Comparison of ENCODE assay signal across 29 cellular contexts in genomic region chr1:202689493-202690342, GRCh38. TPM values are rescaled to one million over a fixed set of nuclear protein-coding genes. Genes with fewer than 3 reads are reported as not detected.
DNase-seq lines count a peak whose midpoint lies in the region; ATAC-seq, FAIRE-seq and TF ChIP-seq lines count a peak whose summit lies in the region.
"Had no signal": no experiment of that assay in that cellular context is flagged by ENCODE, and none has a peak within 500 bp of the region (broad histone marks: within the 10 kb centered on the region; RNA-seq: fewer than 3 reads in every experiment).

No MANE protein-coding gene starts in this region.

- no peak overlapping the region for H3K4me3 Mint-ChIP-seq in activated naive CD8-positive, alpha-beta T cell treated with anti-CD3 and anti-CD28 coated beads, Interleukin-2, amount 50 U/mL, for 24 hours
- H3K4me3 Mint-ChIP-seq in activated naive CD8-positive, alpha-beta T cell treated with anti-CD3 and anti-CD28 coated beads for 36 hours, result no peak overlapping the region
- H3K4me3 Mint-ChIP-seq: CD4-positive, alpha-beta memory T cell had no signal

- TF ChIP-seq RAD21 in Ishikawa (IDR thresholded peaks at IDR 0.05; ENCODE audit: low read depth), result no peak

- H3K27ac Mint-ChIP-seq in activated naive CD8-positive, alpha-beta T cell treated with anti-CD3 and anti-CD28 coated beads, Interleukin-2, amount 50 U/mL, for 24 hours, result no peak overlapping the region
- no peak overlapping the region for H3K27ac Mint-ChIP-seq in activated naive CD8-positive, alpha-beta T cell treated with anti-CD3 and anti-CD28 coated beads for 36 hours
- H3K27ac Mint-ChIP-seq: CD4-positive, alpha-beta memory T cell had no signal

- TF ChIP-seq CTCF in bronchial epithelial cell (IDR thresholded peaks at IDR 0.05; ENCODE audit: insufficient read depth, low read length, severe bottlenecking) (no peak), spleen (IDR thresholded peaks at IDR 0.05 in 8 of 11, conservative IDR thresholded peaks at IDR 0.05 in 3 of 11) (no peak), transverse colon (IDR thresholded peaks at IDR 0.05) (no peak)

- no peaks in the 10 kb centered on the region for H3K36me3 Mint-ChIP-seq in activated naive CD8-positive, alpha-beta T cell treated with anti-CD3 and anti-CD28 coated beads, Interleukin-2, amount 50 U/mL, for 24 hours (ENCODE audit: low read depth)
- no peaks in the 10 kb centered on the region for H3K36me3 Mint-ChIP-seq in activated naive CD8-positive, alpha-beta T cell treated with anti-CD3 and anti-CD28 coated beads for 36 hours

- FAIRE-seq in bronchial epithelial cell (lab: Jason Lieb, UNC) (no peak), HTR-8/SVneo (lab: Jason Lieb, UNC) (no peak)
- FAIRE-seq: A204.1, G401.6, HepG2, K562 had no signal

- H3K27ac ChIP-seq in spleen (no peak overlapping the region), transverse colon (no peak overlapping the region)
- H3K27ac ChIP-seq: BLaER1 treated with 17β-estradiol and CSF1 and Interleukin-3, amounts not matched to agents 10 nM and 100 nM had no signal

- H3K36me3 ChIP-seq in bronchial epithelial cell (ENCODE audit: control insufficient read depth, insufficient read depth, low read length) (no peaks in the 10 kb centered on the region), spleen (no peaks in the 10 kb centered on the region), transverse colon (no peaks in the 10 kb centered on the region)
- H3K36me3 ChIP-seq: BLaER1 treated with 17β-estradiol and CSF1 and Interleukin-3, amounts not matched to agents 10 nM and 100 nM; HAP-1 had no signal

- no peaks in the 10 kb centered on the region for H3K4me1 Mint-ChIP-seq in activated naive CD8-positive, alpha-beta T cell treated with anti-CD3 and anti-CD28 coated beads, Interleukin-2, amount 50 U/mL, for 24 hours
- no peaks in the 10 kb centered on the region for H3K4me1 Mint-ChIP-seq in activated naive CD8-positive, alpha-beta T cell treated with anti-CD3 and anti-CD28 coated beads for 36 hours
- H3K4me1 Mint-ChIP-seq: CD4-positive, alpha-beta memory T cell had no signal

- in situ Hi-C loops in transverse colon (cut with MboI; ENCODE audit: low pct_ligation_motif_present in 1 of 4, low pct_unique_long_range_greater_than_20kb in 1 of 4, low sequenced_read_pairs in 3 of 4), result no loop called here

- peaks cover 4% of the 10 kb centered on the region for H3K9me3 Mint-ChIP-seq in activated naive CD8-positive, alpha-beta T cell treated with anti-CD3 and anti-CD28 coated beads, Interleukin-2, amount 50 U/mL, for 24 hours
- peaks cover 1% of the 10 kb centered on the region for H3K9me3 Mint-ChIP-seq in activated naive CD8-positive, alpha-beta T cell treated with anti-CD3 and anti-CD28 coated beads for 36 hours

- H3K4me1 ChIP-seq in spleen, result no peaks in the 10 kb centered on the region
- no peaks in the 10 kb centered on the region for H3K4me1 ChIP-seq in transverse colon
- H3K4me1 ChIP-seq: BLaER1 treated with 17β-estradiol and CSF1 and Interleukin-3, amounts not matched to agents 10 nM and 100 nM; Caco-2; HAP-1 had no signal

- no peak overlapping the region for H3K4me3 ChIP-seq in bronchial epithelial cell (ENCODE audit: low read depth, low read length)
- no peak overlapping the region for H3K4me3 ChIP-seq in spleen
- no peak overlapping the region for H3K4me3 ChIP-seq in transverse colon
- H3K4me3 ChIP-seq: BLaER1 treated with 17β-estradiol and CSF1 and Interleukin-3, amounts not matched to agents 10 nM and 100 nM; HAP-1; K562 had no signal

- intact Hi-C loops in spleen (cut with DNase I; ENCODE audit: low total_unique reads), result no loop called here
- intact Hi-C loops in transverse colon (cut with DNase I; ENCODE audit: low total_unique reads), result no loop called here

- H3K27me3 ChIP-seq in bronchial epithelial cell (ENCODE audit: control insufficient read depth, insufficient read depth, low read length), result peaks cover 5% of the 10 kb centered on the region
- peaks cover 0 to 89% (median 3%) of the 10 kb centered on the region in 7 donors for H3K27me3 ChIP-seq in spleen (replicated peaks in 1 of 7)
- H3K27me3 ChIP-seq in transverse colon, result peaks cover 23% of the 10 kb centered on the region

- H3K9me3 ChIP-seq in spleen (no peaks in the 10 kb centered on the region), transverse colon (no peaks in the 10 kb centered on the region)
- H3K9me3 ChIP-seq: BLaER1 treated with 17β-estradiol and CSF1 and Interleukin-3, amounts not matched to agents 10 nM and 100 nM; Caco-2; HAP-1 had no signal

- TF ChIP-seq EP300 in Ishikawa (IDR thresholded peaks at IDR 0.05; ENCODE audit: borderline replicate concordance), result no peak
- TF ChIP-seq EP300 in transverse colon (IDR thresholded peaks at IDR 0.05; ENCODE audit: low read depth), result no peak

- H3K27me3 Mint-ChIP-seq in activated naive CD8-positive, alpha-beta T cell treated with anti-CD3 and anti-CD28 coated beads, Interleukin-2, amount 50 U/mL, for 24 hours, result peaks cover 40% of the 10 kb centered on the region
- H3K27me3 Mint-ChIP-seq in activated naive CD8-positive, alpha-beta T cell treated with anti-CD3 and anti-CD28 coated beads for 36 hours, result peaks cover 41% of the 10 kb centered on the region

- TF ChIP-seq POLR2A in spleen (IDR thresholded peaks at IDR 0.05), result no peak
- TF ChIP-seq POLR2A in transverse colon (IDR thresholded peaks at IDR 0.05), result no peak

- DNase-seq in activated naive CD8-positive, alpha-beta T cell treated with anti-CD3 and anti-CD28 coated beads, Interleukin-2, amount 50 U/mL, for 24 hours, result no peak
- no peak for DNase-seq in activated naive CD8-positive, alpha-beta T cell treated with anti-CD3 and anti-CD28 coated beads for 36 hours
- DNase-seq in bronchial epithelial cell (ENCODE audit: low read depth) (peak; percentile 59), spleen (peak; percentile 51), HTR-8/SVneo (ENCODE audit: insufficient read length, low spot score) (no peak), transverse colon (no peak)
- no peak for DNase-seq in activated CD4-positive, alpha-beta T cell treated with anti-CD3 and anti-CD28 coated beads for 48 hours
- DNase-seq: AML-193; Caco-2; CD4-positive, alpha-beta memory T cell; GOT3; Kasumi-1; MV-4-11; NCI-H1105; NCI-H1436 treated with DMSO at 0.1 percent for 48 hours; NCI-H187 treated with DMSO at 0.1 percent for 48 hours; NCI-H2171 treated with DMSO at 0.1 percent for 48 hours; NCI-H345; NCI-H774; RPMI8226; SIG-M5 had no signal

- WGBS in spleen, 5 donors, result 65 to 78% (median 75%) methylated on average over 8 to 9 of the region's 9 CpGs
- whole genome bisulfite sequencing in transverse colon (ENCODE audit: low coverage in 1 of 2), 2 donors, result 61 to 73% methylated on average over 6 to 9 of the region's 9 CpGs

- peak; percentile 38 for ATAC-seq in activated naive CD8-positive, alpha-beta T cell treated with anti-CD3 and anti-CD28 coated beads, Interleukin-2, amount 50 U/mL, for 24 hours
- ATAC-seq: HepG2, K562 had no signal

TF ChIP-seq in Ishikawa, 13 proteins besides CTCF, POLR2A, EP300 and RAD21:
- TF ChIP-seq REST (IDR thresholded peaks at IDR 0.05; ENCODE audit: low read depth) (peak; percentile 62), YY1 (IDR thresholded peaks at IDR 0.05; ENCODE audit: low read depth) (no peak), CREB1 (IDR thresholded peaks at IDR 0.05; ENCODE audit: low read depth) (no peak)

RNA-seq across cellular contexts. Expression of gene SYT2, which starts 20.5 kb away (rescaled TPM):
- total RNA-seq in activated naive CD8-positive, alpha-beta T cell treated with anti-CD3 and anti-CD28 coated beads for 36 hours, result not detected
- total RNA-seq in bronchial epithelial cell (under 0.01 TPM in 2 replicates), spleen (under 1 TPM in 4 of 7 donors, not detected in 3; 0.03 to 0.14 (median 0.08) TPM), transverse colon (under 1 TPM in 2 of 4 donors, not detected in 2; 0.16 to 0.40 TPM)
- under 1 TPM; under 0.01 to 0.02 (median under 0.01) TPM for polyA plus RNA-seq in spleen
- total RNA-seq: CD4-positive, alpha-beta memory T cell; HepG2; K562; M059J had no signal
- polyA plus RNA-seq: HepG2, K562 had no signal

Comparison
In these comparisons a context has a peak if more than half of its experiments do, and no peak if none do; other contexts are left out.
1. DNase-seq: peak in bronchial epithelial cell (single experiment) and spleen (single experiment); none in activated naive CD8-positive, alpha-beta T cell treated with anti-CD3 and anti-CD28 coated beads, Interleukin-2, amount 50 U/mL, for 24 hours (single experiment), activated naive CD8-positive, alpha-beta T cell treated with anti-CD3 and anti-CD28 coated beads for 36 hours (single experiment), activated CD4-positive, alpha-beta T cell treated with anti-CD3 and anti-CD28 coated beads for 48 hours (single experiment), HTR-8/SVneo (single experiment) and transverse colon (single experiment).